In genomic region chr5:111229126-111229525, GRCh38 we compare ENCODE assay signal across 20 cellular contexts. TPM values are rescaled to one million over a fixed set of nuclear protein-coding genes. Genes with fewer than 3 reads are reported as not detected.
DNase-seq lines count a peak whose midpoint lies in the region; ATAC-seq lines count a peak whose summit lies in the region.
"Had no signal": no experiment of that assay in that cellular context is flagged by ENCODE, and none has a peak within 500 bp of the region (broad histone marks: within the 10 kb centered on the region; RNA-seq: fewer than 3 reads in every experiment).

No MANE protein-coding gene starts in this region.

- H3K4me3 ChIP-seq in naive thymus-derived CD4-positive, alpha-beta T cell (ENCODE audit: low read length): peak overlapping the region; percentile 37
- H3K4me3 ChIP-seq: breast epithelium, upper lobe of left lung had no signal

- peak; percentile 44 for DNase-seq in activated CD4-positive, alpha-beta T cell treated with anti-CD3 and anti-CD28 coated beads for 36 hours
- DNase-seq in activated CD4-positive, alpha-beta T cell treated with anti-CD3 and anti-CD28 coated beads for 48 hours: no peak
- no peak for DNase-seq in T-helper 17 cell
- no peak for DNase-seq in naive thymus-derived CD4-positive, alpha-beta T cell
- DNase-seq in middle frontal gyrus (ENCODE audit: extremely low spot score, low spot score): no peak
- DNase-seq: effector CD8-positive, alpha-beta T cell; Karpas-422; NCI-H146; nephron progenitor cell; OCI-M1; retina; stimulated activated CD4-positive, alpha-beta T cell treated with anti-CD3 and anti-CD28 coated beads, Interleukin-1b, Interleukin-23, amount 100 ng/mL, for 48 hours; upper lobe of left lung had no signal

- H3K27me3 Mint-ChIP-seq in activated CD4-positive, alpha-beta T cell treated with anti-CD3 and anti-CD28 coated beads for 36 hours: no peaks in the 10 kb centered on the region
- H3K27me3 Mint-ChIP-seq in T-helper 17 cell: no peaks in the 10 kb centered on the region
- no peaks in the 10 kb centered on the region for H3K27me3 Mint-ChIP-seq in naive thymus-derived CD4-positive, alpha-beta T cell

- H3K9me3 Mint-ChIP-seq in activated CD4-positive, alpha-beta T cell treated with anti-CD3 and anti-CD28 coated beads for 36 hours (ENCODE audit: low read depth): no peaks in the 10 kb centered on the region
- peaks cover 0 to 3% (median 0%) of the 10 kb centered on the region in 11 donors for H3K9me3 Mint-ChIP-seq in naive thymus-derived CD4-positive, alpha-beta T cell
- H3K9me3 Mint-ChIP-seq: nephron progenitor cell had no signal

- POLR2A ChIA-PET in activated CD4-positive, alpha-beta T cell treated with anti-CD3 and anti-CD28 coated beads for 36 hours (lab: Charles Lee): interaction anchor here (1.6 kb wide), 1 partner anchor 26 kb away, joined by 14 read pairs; no protein-coding TSS in a partner anchor
- POLR2A ChIA-PET in naive thymus-derived CD4-positive, alpha-beta T cell (lab: Charles Lee): interaction anchor here (0.7 to 11.9 kb wide), 8 partner anchors 7 to 1748 kb away, joined by 3 to 207 read pairs (median 10); partner anchors contain the start of gene DCP2

- H3K27ac Mint-ChIP-seq in activated CD4-positive, alpha-beta T cell treated with anti-CD3 and anti-CD28 coated beads for 36 hours: peak overlapping the region; percentile 96
- H3K27ac Mint-ChIP-seq in T-helper 17 cell: peak overlapping the region; percentile 100
- peak overlapping the region; percentile 93 to 100 (median 98) for H3K27ac Mint-ChIP-seq in naive thymus-derived CD4-positive, alpha-beta T cell
- H3K27ac Mint-ChIP-seq: nephron progenitor cell had no signal

- no peaks in the 10 kb centered on the region for H3K27me3 ChIP-seq in naive thymus-derived CD4-positive, alpha-beta T cell (ENCODE audit: control insufficient read depth in 2 of 2, insufficient read depth in 2 of 2, low read length in 2 of 2)

- peaks cover 22% of the 10 kb centered on the region for H3K36me3 Mint-ChIP-seq in activated CD4-positive, alpha-beta T cell treated with anti-CD3 and anti-CD28 coated beads for 36 hours (ENCODE audit: low read depth)
- no peaks in the 10 kb centered on the region for H3K36me3 Mint-ChIP-seq in T-helper 17 cell (ENCODE audit: low read depth)
- peaks cover 10 to 50% (median 20%) of the 10 kb centered on the region in 5 donors for H3K36me3 Mint-ChIP-seq in naive thymus-derived CD4-positive, alpha-beta T cell

- H3K4me1 ChIP-seq in naive thymus-derived CD4-positive, alpha-beta T cell (ENCODE audit: control insufficient read depth in 2 of 2, insufficient read depth in 2 of 2, low read length in 2 of 2): peaks cover 54 to 73% of the 10 kb centered on the region in 2 donors
- H3K4me1 ChIP-seq: breast epithelium had no signal

- H3K4me3 Mint-ChIP-seq in activated CD4-positive, alpha-beta T cell treated with anti-CD3 and anti-CD28 coated beads for 36 hours: peak overlapping the region; percentile 69
- peak overlapping the region; percentile 75 for H3K4me3 Mint-ChIP-seq in T-helper 17 cell
- H3K4me3 Mint-ChIP-seq in naive thymus-derived CD4-positive, alpha-beta T cell: peak overlapping the region; percentile 79 to 98 (median 90)
- H3K4me3 Mint-ChIP-seq: nephron progenitor cell had no signal

- intact Hi-C loops in activated CD4-positive, alpha-beta T cell treated with anti-CD3 and anti-CD28 coated beads for 36 hours (cut with DNase I, micrococcal nuclease): loop anchor here (5.0 to 10.0 kb wide), 4 partner anchors 72 to 1636 kb away; partner anchors contain the start of genes NREP (in 1 of the 2), SLC25A46 (in 1 of the 2) and SRP19 (in 1 of the 2)
- intact Hi-C loops in naive thymus-derived CD4-positive, alpha-beta T cell (cut with micrococcal nuclease): loop anchor here (1.0 to 10.0 kb wide), 5 partner anchors 8 to 1814 kb away; partner anchors contain the start of genes NREP (in 1 of the 2) and SLC25A46 (in 1 of the 2)

- no peaks in the 10 kb centered on the region for H3K9me3 ChIP-seq in T-helper 17 cell (ENCODE audit: control insufficient read depth, low read length, poor library complexity, severe bottlenecking)
- H3K9me3 ChIP-seq in naive thymus-derived CD4-positive, alpha-beta T cell (ENCODE audit: control insufficient read depth in 2 of 3, low read length in 3 of 3): no peaks in the 10 kb centered on the region
- H3K9me3 ChIP-seq: breast epithelium, upper lobe of left lung had no signal

- ATAC-seq in activated CD4-positive, alpha-beta T cell treated with anti-CD3 and anti-CD28 coated beads for 36 hours: no peak
- ATAC-seq in GM21576 (IDR thresholded peaks at IDR 0.05; ENCODE audit: unreplicated experiment) (peak; percentile 25), T-helper 17 cell (no peak), GM21619 (IDR thresholded peaks at IDR 0.05; ENCODE audit: unreplicated experiment) (no peak), HG02571 (IDR thresholded peaks at IDR 0.05; ENCODE audit: unreplicated experiment) (no peak)
- ATAC-seq in naive thymus-derived CD4-positive, alpha-beta T cell: no peak

- peak overlapping the region; percentile 93 for H3K27ac ChIP-seq in naive thymus-derived CD4-positive, alpha-beta T cell (ENCODE audit: low read depth, low read length)
- H3K27ac ChIP-seq: 22Rv1, breast epithelium, HL-60, VCaP had no signal

- H3K36me3 ChIP-seq in naive thymus-derived CD4-positive, alpha-beta T cell (ENCODE audit: control insufficient read depth in 2 of 3, insufficient read depth in 3 of 3, low read length in 3 of 3): peaks cover 0 to 9% (median 0%) of the 10 kb centered on the region in 3 experiments
- H3K36me3 ChIP-seq: breast epithelium, upper lobe of left lung had no signal

- CTCF ChIA-PET in activated CD4-positive, alpha-beta T cell treated with anti-CD3 and anti-CD28 coated beads for 36 hours (lab: Charles Lee): interaction anchor here (0.7 to 2.7 kb wide), 10 partner anchors 7 to 95 kb away, joined by 3 to 23 read pairs (median 4); no protein-coding TSS in a partner anchor
- CTCF ChIA-PET in naive thymus-derived CD4-positive, alpha-beta T cell (lab: Charles Lee): interaction anchor here (0.7 to 1.5 kb wide), 5 partner anchors 19 to 71 kb away, joined by 3 to 7 read pairs (median 3); no protein-coding TSS in a partner anchor

- peaks cover 61% of the 10 kb centered on the region for H3K4me1 Mint-ChIP-seq in activated CD4-positive, alpha-beta T cell treated with anti-CD3 and anti-CD28 coated beads for 36 hours
- peaks cover 64% of the 10 kb centered on the region for H3K4me1 Mint-ChIP-seq in T-helper 17 cell
- H3K4me1 Mint-ChIP-seq in naive thymus-derived CD4-positive, alpha-beta T cell: peaks cover 35 to 68% (median 63%) of the 10 kb centered on the region in 7 donors

RNA-seq across cellular contexts. Expression of gene CAMK4, which starts 4.9 kb away (rescaled TPM):
- 10 to 100 TPM; 49.4 to 53.1 TPM for total RNA-seq in activated CD4-positive, alpha-beta T cell treated with anti-CD3 and anti-CD28 coated beads for 36 hours
- 100 to 1,000 TPM; 139 to 163 TPM for total RNA-seq in T-helper 17 cell
- total RNA-seq in naive thymus-derived CD4-positive, alpha-beta T cell: 100 to 1,000 TPM; 118 to 366 (median 210) TPM
- polyA plus RNA-seq in naive thymus-derived CD4-positive, alpha-beta T cell: 100 to 1,000 TPM; 188 to 200 TPM
